21 cellular contexts compared by ENCODE assay signal in the genomic region with DNA sequence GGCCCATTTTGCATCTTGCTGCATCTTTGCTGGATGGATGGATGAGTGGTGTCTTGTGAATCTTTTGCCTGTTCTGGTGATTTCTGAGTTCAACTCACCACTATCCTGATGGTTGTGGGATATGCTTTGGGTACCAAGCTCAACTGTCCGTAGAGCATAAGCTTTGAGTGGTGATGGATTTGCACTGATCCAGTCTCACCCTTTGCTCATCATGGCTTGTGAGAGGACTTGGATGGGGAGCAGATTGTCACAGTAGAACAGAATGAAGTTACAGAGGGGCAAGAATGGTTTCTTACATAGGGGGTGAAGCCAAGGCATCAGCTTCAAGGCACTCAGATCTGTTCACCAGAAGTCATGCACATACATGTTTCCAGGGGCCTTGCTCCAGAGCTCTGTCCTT. TPM values are rescaled to one million over a fixed set of nuclear protein-coding genes. Genes with fewer than 3 reads are reported as not detected.
DNase-seq lines count a peak whose midpoint lies in the region; ATAC-seq and TF ChIP-seq lines count a peak whose summit lies in the region.
"Had no signal": no experiment of that assay in that cellular context is flagged by ENCODE, and none has a peak within 500 bp of the region (broad histone marks: within the 10 kb centered on the region; RNA-seq: fewer than 3 reads in every experiment).

No MANE protein-coding gene starts in this region.

- intact Hi-C loops in vagina (cut with DNase I), result no loop called here
- intact Hi-C loops in posterior cingulate gyrus (cut with DNase I), result no loop called here
- intact Hi-C loops in Caco-2 (cut with micrococcal nuclease; ENCODE audit: unreplicated experiment), result no loop called here

- no peak overlapping the region for H3K4me3 Mint-ChIP-seq in Caco-2 (ENCODE audit: unreplicated experiment)
- H3K4me3 Mint-ChIP-seq: CD4-positive, alpha-beta T cell; CD8-positive, alpha-beta memory T cell had no signal

- TF ChIP-seq CTCF in coronary artery (IDR thresholded peaks at IDR 0.05) (no peak), vagina (IDR thresholded peaks at IDR 0.05) (no peak), Caco-2 (IDR thresholded peaks at IDR 0.05; ENCODE audit: insufficient read depth in 1 of 2, low read depth in 1 of 2, low read length in 1 of 2, severe bottlenecking in 1 of 2, unreplicated experiment in 1 of 2) (no peak)

- no peak overlapping the region for H3K27ac Mint-ChIP-seq in Caco-2 (ENCODE audit: unreplicated experiment)
- H3K27ac Mint-ChIP-seq: CD4-positive, alpha-beta T cell had no signal

- DNase-seq in coronary artery (ENCODE audit: low spot score) (peak; percentile 4), mesenteric fat pad (ENCODE audit: low spot score) (peak; percentile 33), vagina (ENCODE audit: extremely low spot score in 2 of 2) (peak; percentile 54 to 72), posterior cingulate gyrus (no peak), Caco-2 (no peak)
- DNase-seq: Calu3; CD4-positive, alpha-beta T cell; CD8-positive, alpha-beta memory T cell; DMS53; DMS79 treated with DMSO at 0.1 percent for 48 hours; GM23248; HCEC 1CT had no signal

- H3K27ac ChIP-seq in coronary artery, result no peak overlapping the region
- no peak overlapping the region for H3K27ac ChIP-seq in vagina
- H3K27ac ChIP-seq: BLaER1, C4-2B, GM23248 had no signal

- no peaks in the 10 kb centered on the region for H3K36me3 Mint-ChIP-seq in Caco-2 (ENCODE audit: insufficient read depth, unreplicated experiment)
- H3K36me3 Mint-ChIP-seq: CD8-positive, alpha-beta memory T cell had no signal

- CTCF ChIA-PET in Caco-2 (lab: Charles Lee), result no interaction called here

- no peaks in the 10 kb centered on the region for H3K36me3 ChIP-seq in vagina
- no peaks in the 10 kb centered on the region for H3K36me3 ChIP-seq in Caco-2 (ENCODE audit: control insufficient read depth, insufficient read depth, low read length)
- H3K36me3 ChIP-seq: BLaER1 had no signal

- POLR2A ChIA-PET in Caco-2 (lab: Charles Lee), result no interaction called here

- H3K27me3 ChIP-seq in vagina (no peaks in the 10 kb centered on the region), Caco-2 (replicated peaks; ENCODE audit: control insufficient read depth, insufficient read depth, low read length) (no peaks in the 10 kb centered on the region)
- H3K27me3 ChIP-seq: BLaER1 had no signal

- no peak for ATAC-seq in HG02884 (IDR thresholded peaks at IDR 0.05; ENCODE audit: unreplicated experiment)

- H3K27me3 Mint-ChIP-seq in Caco-2 (ENCODE audit: insufficient read depth, unreplicated experiment), result peaks cover 9% of the 10 kb centered on the region

- TF ChIP-seq POLR2A in vagina (IDR thresholded peaks at IDR 0.05), result no peak

- no peaks in the 10 kb centered on the region for H3K4me1 Mint-ChIP-seq in Caco-2 (ENCODE audit: low read depth, unreplicated experiment)

- no peaks in the 10 kb centered on the region for H3K9me3 Mint-ChIP-seq in Caco-2 (ENCODE audit: unreplicated experiment)
- H3K9me3 Mint-ChIP-seq: CD4-positive, alpha-beta T cell; CD8-positive, alpha-beta memory T cell had no signal

- H3K4me3 ChIP-seq in coronary artery (no peak overlapping the region), vagina (no peak overlapping the region), Caco-2 (ENCODE audit: low read depth, low read length) (no peak overlapping the region)
- H3K4me3 ChIP-seq: BLaER1, GM23248 had no signal

- peaks cover 6% of the 10 kb centered on the region for H3K4me1 ChIP-seq in vagina
- H3K4me1 ChIP-seq in Caco-2, result no peaks in the 10 kb centered on the region

- no TSS peak for BruUV-seq in Caco-2 (replicated peaks; lab: Mats Ljungman, UMichigan)

- H3K9me3 ChIP-seq in vagina (no peaks in the 10 kb centered on the region), Caco-2 (no peaks in the 10 kb centered on the region)
- H3K9me3 ChIP-seq: BLaER1 had no signal

RNA-seq across cellular contexts. Expression of gene EPB42, which starts 22.4 kb away (rescaled TPM):
- total RNA-seq in mesenteric fat pad (2.8 TPM), vagina (not detected), Caco-2 (2022) (not detected in 2 replicates)
- total RNA-seq: A172; A673; Calu3; CD4-positive, alpha-beta T cell; CD8-positive, alpha-beta memory T cell; Daoy; G401; GM23248; H1; H7 had no signal

RNA-seq across cellular contexts. Expression of gene TGM5, which starts 23.5 kb away (rescaled TPM):
- total RNA-seq in mesenteric fat pad (0.45 TPM), vagina (8.3 TPM), Caco-2 (2022) (not detected in 2 replicates)
- total RNA-seq: A172; A673; Calu3; CD4-positive, alpha-beta T cell; Daoy; G401; GM23248; H1; H7 had no signal

RNA-seq across cellular contexts. Expression of gene CCNDBP1, which starts 58.0 kb away (rescaled TPM):
- total RNA-seq in mesenteric fat pad, result 56.3 TPM
- 43.2 TPM for total RNA-seq in vagina
- 21.7 and 23.1 TPM in 2 replicates for total RNA-seq in Caco-2 (2022)

RNA-seq across cellular contexts. Expression of gene TGM7, which starts 58.8 kb away (rescaled TPM):
- not detected for total RNA-seq in mesenteric fat pad
- total RNA-seq in vagina, result not detected
- total RNA-seq in Caco-2 (2022), result not detected in 2 replicates
- total RNA-seq: A172; A673; Calu3; CD4-positive, alpha-beta T cell; CD8-positive, alpha-beta memory T cell; Daoy; G401; GM23248; H1; H7 had no signal

Comparison
In these comparisons a context has a peak if more than half of its experiments do, and no peak if none do; other contexts are left out.
1. DNase-seq: peak in coronary artery (single experiment), mesenteric fat pad (single experiment) and vagina (2 of 2); none in posterior cingulate gyrus (0 of 10) and Caco-2 (0 of 2).